Comparison of ENCODE assay signal across 1 cellular context in genomic region chr1:205210876-205211838, GRCh38.
TF ChIP-seq lines count a peak whose summit lies in the region.

TSS of gene DSTYK (minus strand) at chr1:205211702. CDS start at chr1:205211535, 167 bp downstream.

TF ChIP-seq in HEK293, 187 proteins besides CTCF, POLR2A, EP300 and RAD21 (continued from another document and continues in another):
- TF ChIP-seq KLF17 (tag by site-specific recombination; IDR thresholded peaks at IDR 0.05): peak; percentile 98
- TF ChIP-seq ZNF211 (tag by site-specific recombination; IDR thresholded peaks at IDR 0.05; ENCODE audit: low read depth): no peak
- TF ChIP-seq MYNN (tag by site-specific recombination; IDR thresholded peaks at IDR 0.05; ENCODE audit: borderline replicate concordance): peak; percentile 45
- peak; percentile 65; the same call in 1 of the 2 replicates for TF ChIP-seq ZNF239 (tag by site-specific recombination; IDR thresholded peaks at IDR 0.05)
- TF ChIP-seq ZNF138 (tag by site-specific recombination; IDR thresholded peaks at IDR 0.05; ENCODE audit: borderline replicate concordance): no peak
- TF ChIP-seq REST (tag by site-specific recombination; IDR thresholded peaks at IDR 0.05): peak; percentile 77
- peak; percentile 79 for TF ChIP-seq AEBP2 (tag by site-specific recombination; IDR thresholded peaks at IDR 0.05; ENCODE audit: borderline replicate concordance)
- no peak for TF ChIP-seq ELK4 (IDR thresholded peaks at IDR 0.05; ENCODE audit: borderline replicate concordance, low read depth, low read length)
- TF ChIP-seq ZNF560 (tag by site-specific recombination; IDR thresholded peaks at IDR 0.05; ENCODE audit: borderline replicate concordance): no peak
- TF ChIP-seq GLIS2 (tag by site-specific recombination; IDR thresholded peaks at IDR 0.05): peak; percentile 68
- TF ChIP-seq SETDB1 (IDR thresholded peaks at IDR 0.05; ENCODE audit: insufficient read length, low read length): no peak
- no peak for TF ChIP-seq ZNF266 (tag by site-specific recombination; IDR thresholded peaks at IDR 0.05; ENCODE audit: low read depth)
- TF ChIP-seq ZNF704 (tag by site-specific recombination; IDR thresholded peaks at IDR 0.05): no peak
- TF ChIP-seq ZXDB (tag by site-specific recombination; IDR thresholded peaks at IDR 0.05): peak; percentile 99
- peak; percentile 62 for TF ChIP-seq GLIS1 (tag by site-specific recombination; IDR thresholded peaks at IDR 0.05)
- no peak for TF ChIP-seq ZNF140 (tag by site-specific recombination; IDR thresholded peaks at IDR 0.05)
- peak; percentile 67; the same call in 1 of the 2 replicates for TF ChIP-seq ZSCAN16 (tag by site-specific recombination; IDR thresholded peaks at IDR 0.05)
- peak; percentile 66 for TF ChIP-seq OSR2 (tag by site-specific recombination; IDR thresholded peaks at IDR 0.05)
- TF ChIP-seq ZBTB21 (tag by site-specific recombination; IDR thresholded peaks at IDR 0.05): peak; percentile 89
- no peak for TF ChIP-seq PRDM1 (tag by site-specific recombination; IDR thresholded peaks at IDR 0.05)
- TF ChIP-seq PRDM6 (tag by site-specific recombination; IDR thresholded peaks at IDR 0.05): peak; percentile 27; the same call in 1 of the 2 replicates
- peak; percentile 97 for TF ChIP-seq ZNF561 (tag by site-specific recombination; IDR thresholded peaks at IDR 0.05; ENCODE audit: borderline replicate concordance)
- peak; percentile 81 for TF ChIP-seq ZNF184 (tag by site-specific recombination; IDR thresholded peaks at IDR 0.05)
- TF ChIP-seq ZNF404 (tag by site-specific recombination; IDR thresholded peaks at IDR 0.05): no peak
- peak; percentile 98 for TF ChIP-seq ZBTB20 (tag by site-specific recombination; IDR thresholded peaks at IDR 0.05)
- TF ChIP-seq MEIS1 (CRISPR knock-in tag; IDR thresholded peaks at IDR 0.05; ENCODE audit: borderline replicate concordance): no peak
- 0 out of 2 replicates have a peak, but pooled peaks have one; percentile 41 for TF ChIP-seq ZNF23 (tag by site-specific recombination; IDR thresholded peaks at IDR 0.05; ENCODE audit: borderline replicate concordance)
- no peak for TF ChIP-seq HOXD13 (CRISPR knock-in tag; IDR thresholded peaks at IDR 0.05; ENCODE audit: borderline replicate concordance)
- TF ChIP-seq ZNF747 (tag by site-specific recombination; IDR thresholded peaks at IDR 0.05): no peak
- no peak; the same call in 1 of the 2 replicates for TF ChIP-seq ZNF791 (tag by site-specific recombination; IDR thresholded peaks at IDR 0.05)
- TF ChIP-seq ZNF654 (tag by site-specific recombination; IDR thresholded peaks at IDR 0.05; ENCODE audit: low read depth): 0 out of 2 replicates have a peak, but pooled peaks have one; percentile 7
- TF ChIP-seq ZFP37 (tag by site-specific recombination; IDR thresholded peaks at IDR 0.05): peak; percentile 99
- TF ChIP-seq ZNF571 (tag by site-specific recombination; IDR thresholded peaks at IDR 0.05): no peak
- 0 out of 2 replicates have a peak, but pooled peaks have one; percentile 23 for TF ChIP-seq ZNF223 (tag by site-specific recombination; IDR thresholded peaks at IDR 0.05)
- TF ChIP-seq ZNF335 (tag by site-specific recombination; conservative IDR thresholded peaks at IDR 0.05): peak; percentile 100
- TF ChIP-seq ZNF501 (tag by site-specific recombination; IDR thresholded peaks at IDR 0.05): peak; percentile 99
- no peak for TF ChIP-seq ZNF596 (tag by site-specific recombination; IDR thresholded peaks at IDR 0.05)
- TF ChIP-seq SCRT2 (tag by site-specific recombination; IDR thresholded peaks at IDR 0.05): peak; percentile 43
- peak; percentile 97 for TF ChIP-seq SP3 (tag by site-specific recombination; IDR thresholded peaks at IDR 0.05)
- TF ChIP-seq KLF8 (tag by site-specific recombination; IDR thresholded peaks at IDR 0.05): peak; percentile 99
- no peak for TF ChIP-seq ZNF585B (tag by site-specific recombination; IDR thresholded peaks at IDR 0.05)
- TF ChIP-seq ZNF311 (tag by site-specific recombination; IDR thresholded peaks at IDR 0.05; ENCODE audit: borderline replicate concordance): no peak
- TF ChIP-seq ZBTB8A (tag by site-specific recombination; IDR thresholded peaks at IDR 0.05): peak; percentile 91
- no peak for TF ChIP-seq HOXA7 (CRISPR knock-in tag; IDR thresholded peaks at IDR 0.05; ENCODE audit: borderline replicate concordance)
- peak; percentile 73; the same call in 1 of the 2 replicates for TF ChIP-seq KLF7 (tag by site-specific recombination; IDR thresholded peaks at IDR 0.05; ENCODE audit: borderline replicate concordance)
- TF ChIP-seq ZBTB7A (tag by site-specific recombination; IDR thresholded peaks at IDR 0.05; ENCODE audit: low read depth): peak; percentile 54; the same call in 1 of the 2 replicates
- peak; percentile 95 for TF ChIP-seq SP7 (tag by site-specific recombination; IDR thresholded peaks at IDR 0.05)
- no peak for TF ChIP-seq ZNF433 (tag by site-specific recombination; IDR thresholded peaks at IDR 0.05; ENCODE audit: low read depth)
- peak; percentile 98 for TF ChIP-seq PATZ1 (tag by site-specific recombination; IDR thresholded peaks at IDR 0.05)
- TF ChIP-seq ZNF2 (tag by site-specific recombination; IDR thresholded peaks at IDR 0.05): peak; percentile 98
- TF ChIP-seq ZNF146 (tag by site-specific recombination; IDR thresholded peaks at IDR 0.05): peak; percentile 69; the same call in 1 of the 2 replicates
- peak; percentile 99 for TF ChIP-seq ZNF324 (tag by site-specific recombination; IDR thresholded peaks at IDR 0.05)
- TF ChIP-seq ZNF280C (tag by site-specific recombination; IDR thresholded peaks at IDR 0.05): no peak
- TF ChIP-seq ZNF514 (tag by site-specific recombination; IDR thresholded peaks at IDR 0.05): no peak
